Comparison of ENCODE assay signal across 13 cellular contexts in genomic region chr5:142191776-142192175, GRCh38.
"Had no signal": no experiment of that assay in that cellular context is flagged by ENCODE, and none has a peak within 500 bp of the region (broad histone marks: within the 10 kb centered on the region; RNA-seq: fewer than 3 reads in every experiment).

No MANE protein-coding gene starts in this region.

- H3K36me3 ChIP-seq: cardiac muscle cell, tibial nerve had no signal

- H3K27me3 ChIP-seq: cardiac muscle cell, foreskin keratinocyte, tibial nerve had no signal

- H3K9me3 Mint-ChIP-seq: activated naive CD4-positive, alpha-beta T cell treated with anti-CD3 and anti-CD28 coated beads for 36 hours; activated T-helper 2 cell treated with anti-CD3 and anti-CD28 coated beads, Interferon-gamma antibody, Interleukin-2, Interleukin-4, amounts not matched to agents 10 μg/mL and 5 μg/mL and 100 μg/mL, durations not matched to agents 14 hours and 24 hours and 36 hours; mesothelial cell of epicardium had no signal

- H3K79me2 ChIP-seq: parathyroid adenoma had no signal

- H3K36me3 Mint-ChIP-seq: mesothelial cell of epicardium; stimulated activated memory B cell treated with anti-CD40 and anti-IgM and Interleukin-4, amounts not matched to agents 10 μg/mL and 1 μg/mL and 100 μg/mL, for 72 hours had no signal

- H3K27ac Mint-ChIP-seq: activated naive CD4-positive, alpha-beta T cell treated with anti-CD3 and anti-CD28 coated beads for 36 hours; activated T-helper 2 cell treated with anti-CD3 and anti-CD28 coated beads, Interferon-gamma antibody, Interleukin-2, Interleukin-4, amounts not matched to agents 10 μg/mL and 5 μg/mL and 100 μg/mL, durations not matched to agents 14 hours and 24 hours and 36 hours; mesothelial cell of epicardium; stimulated activated memory B cell treated with anti-CD40 and anti-IgM and Interleukin-4, amounts not matched to agents 10 μg/mL and 1 μg/mL and 100 μg/mL, for 72 hours had no signal

- H3K27ac ChIP-seq: cardiac muscle cell, foreskin keratinocyte, parathyroid adenoma, tibial nerve had no signal

- H3K9me3 ChIP-seq: tibial nerve had no signal

- H3K4me1 ChIP-seq: foreskin keratinocyte, parathyroid adenoma, tibial nerve had no signal

- H3K4me1 Mint-ChIP-seq: stimulated activated memory B cell treated with anti-CD40 and anti-IgM and Interleukin-4, amounts not matched to agents 10 μg/mL and 1 μg/mL and 100 μg/mL, for 72 hours had no signal

- DNase-seq: activated CD4-positive, alpha-beta T cell treated with anti-CD3 and anti-CD28 coated beads, Interleukin-2, amount 50 U/mL, for 1 hour; activated naive CD4-positive, alpha-beta T cell treated with anti-CD3 and anti-CD28 coated beads for 36 hours; activated T-cell treated with anti-CD3 and anti-CD28 coated beads for 4 hours; foreskin keratinocyte; retina; stimulated activated CD4-positive, alpha-beta T cell treated with anti-CD3 and anti-CD28 coated beads, Interleukin-2, amount 100 ng/mL, for 48 hours had no signal

- H3K4me3 Mint-ChIP-seq: activated naive CD4-positive, alpha-beta T cell treated with anti-CD3 and anti-CD28 coated beads for 36 hours; mesothelial cell of epicardium; stimulated activated memory B cell treated with anti-CD40 and anti-IgM and Interleukin-4, amounts not matched to agents 10 μg/mL and 1 μg/mL and 100 μg/mL, for 72 hours had no signal

- H3K4me3 ChIP-seq: cardiac muscle cell, tibial nerve had no signal

- ATAC-seq: activated CD4-positive, CD25-positive, alpha-beta regulatory T cell treated with anti-CD3 and anti-CD28 coated beads, Interleukin-2, amount 50 U/mL, for 24 hours; foreskin keratinocyte; stimulated activated memory B cell treated with anti-CD40 and anti-IgM and Interleukin-4, amounts not matched to agents 10 μg/mL and 1 μg/mL and 100 μg/mL, for 72 hours had no signal

- H2AFZ ChIP-seq: parathyroid adenoma had no signal
